22 cellular contexts compared by ENCODE assay signal in genomic region chr5:131773805-131774204, GRCh38. TPM values are rescaled to one million over a fixed set of nuclear protein-coding genes. Genes with fewer than 3 reads are reported as not detected.
DNase-seq lines count a peak whose midpoint lies in the region; ATAC-seq, FAIRE-seq and TF ChIP-seq lines count a peak whose summit lies in the region.
"Had no signal": no experiment of that assay in that cellular context is flagged by ENCODE, and none has a peak within 500 bp of the region (broad histone marks: within the 10 kb centered on the region; RNA-seq: fewer than 3 reads in every experiment).

No MANE protein-coding gene starts in this region.

- no peaks in the 10 kb centered on the region for H3K27me3 ChIP-seq in layer of hippocampus (ENCODE audit: control insufficient read depth, insufficient read depth, low read length)
- H3K27me3 ChIP-seq in skeletal muscle tissue (ENCODE audit: control insufficient read depth in 3 of 3, insufficient read depth in 3 of 3, low read length in 3 of 3) = no peaks in the 10 kb centered on the region
- H3K27me3 ChIP-seq: esophagus muscularis mucosa, sigmoid colon had no signal

- no peak for FAIRE-seq in D721Med (lab: Jason Lieb, UNC)
- FAIRE-seq: astrocyte, GM12891, urothelium cell line had no signal

- no peak overlapping the region for H3K9ac ChIP-seq in skeletal muscle tissue (ENCODE audit: low read depth in 1 of 3, low read length in 3 of 3)

- H3K4me1 ChIP-seq in skeletal muscle tissue (ENCODE audit: control insufficient read depth in 3 of 3, insufficient read depth in 3 of 3, low read length in 3 of 3) = peaks cover 28 to 32% (median 28%) of the 10 kb centered on the region in 3 donors

- no peak for TF ChIP-seq CTCF in D721Med (IDR thresholded peaks at IDR 0.05; ENCODE audit: insufficient read depth, missing control alignments)

- H3K9me3 ChIP-seq in skeletal muscle tissue (ENCODE audit: control insufficient read depth in 3 of 3, low read length in 3 of 3) = no peaks in the 10 kb centered on the region
- H3K9me3 ChIP-seq: esophagus muscularis mucosa, sigmoid colon had no signal

- no peak for ATAC-seq in GM21367 (IDR thresholded peaks at IDR 0.05; ENCODE audit: unreplicated experiment)
- ATAC-seq: CD8-positive, alpha-beta T cell; T-cell had no signal

- no peak overlapping the region for H3K4me3 ChIP-seq in skeletal muscle tissue (ENCODE audit: low read length in 3 of 3)
- H3K4me3 ChIP-seq: esophagus muscularis mucosa, sigmoid colon had no signal

- H3K27ac ChIP-seq in layer of hippocampus (ENCODE audit: low read depth, low read length) = peak overlapping the region; percentile 47
- H3K27ac ChIP-seq in skeletal muscle tissue (ENCODE audit: low read depth, low read length) = peak overlapping the region; percentile 70
- H3K27ac ChIP-seq: esophagus muscularis mucosa, sigmoid colon had no signal

- no peaks in the 10 kb centered on the region for H3K36me3 ChIP-seq in skeletal muscle tissue (ENCODE audit: control insufficient read depth in 3 of 3, insufficient read depth in 3 of 3, low read length in 3 of 3)
- H3K36me3 ChIP-seq: esophagus muscularis mucosa, sigmoid colon had no signal

- DNase-seq in COLO829 (ENCODE audit: low spot score) (peak; percentile 21), anterior cingulate cortex (lab: John Stamatoyannopoulos, UW) (peak in 31 of 58 donors; percentile 1 to 78 (median 23)), HK-2 (ENCODE audit: unreplicated experiment) (no peak), D721Med (ENCODE audit: insufficient read length, low spot score) (no peak), EL (no peak)
- DNase-seq: activated CD4-positive, alpha-beta T cell treated with anti-CD3 and anti-CD28 coated beads for 48 hours; activated naive CD4-positive, alpha-beta T cell treated with anti-CD3 and anti-CD28 coated beads, Interleukin-2, amount 10 ng/mL, durations not matched to agents 7 days and 5 days; CD8-positive, alpha-beta T cell; DMS79; effector CD4-positive, alpha-beta T cell; naive B cell; NCI-H1694 treated with DMSO at 0.1 percent for 48 hours; SHP77; sigmoid colon; T-cell had no signal

RNA-seq across cellular contexts. Expression of gene FNIP1, which starts 23.0 kb away (rescaled TPM):
- 27.1 TPM for total RNA-seq in skeletal muscle tissue

Comparison
In these comparisons a context has a peak if more than half of its experiments do, and no peak if none do; other contexts are left out.
1. DNase-seq: peak in COLO829 (single experiment) and anterior cingulate cortex (31 of 58); none in HK-2 (single experiment), D721Med (single experiment) and EL (single experiment).